9 cellular contexts compared by ENCODE assay signal in genomic region chr19:40411125-40411842, GRCh38. TPM values are rescaled to one million over a fixed set of nuclear protein-coding genes. Genes with fewer than 3 reads are reported as not detected.
DNase-seq lines count a peak whose midpoint lies in the region; ATAC-seq and TF ChIP-seq lines count a peak whose summit lies in the region.
"Had no signal": no experiment of that assay in that cellular context is flagged by ENCODE, and none has a peak within 500 bp of the region (broad histone marks: within the 10 kb centered on the region; RNA-seq: fewer than 3 reads in every experiment).

No MANE protein-coding gene starts in this region.

- H3K27ac Mint-ChIP-seq in neural crest cell (ENCODE audit: unreplicated experiment) = peak overlapping the region; percentile 92
- H3K27ac Mint-ChIP-seq in activated CD4-positive, alpha-beta T cell treated with anti-CD3 and anti-CD28 coated beads, Interleukin-2, amount 10 ng/mL, durations not matched to agents 7 days and 5 days = no peak overlapping the region
- H3K27ac Mint-ChIP-seq: activated naive CD8-positive, alpha-beta T cell had no signal

- H3K4me1 Mint-ChIP-seq in neural crest cell = peaks cover 11% of the 10 kb centered on the region
- peaks cover 16% of the 10 kb centered on the region for H3K4me1 Mint-ChIP-seq in activated CD4-positive, alpha-beta T cell treated with anti-CD3 and anti-CD28 coated beads, Interleukin-2, amount 10 ng/mL, durations not matched to agents 7 days and 5 days

- peak; percentile 18 for TF ChIP-seq POLR2A in GM18505 (IDR thresholded peaks at IDR 0.05; ENCODE audit: borderline replicate concordance, extremely low read depth, insufficient read depth, insufficient read length)

- no peaks in the 10 kb centered on the region for H3K9me3 Mint-ChIP-seq in neural crest cell
- no peaks in the 10 kb centered on the region for H3K9me3 Mint-ChIP-seq in activated CD4-positive, alpha-beta T cell treated with anti-CD3 and anti-CD28 coated beads, Interleukin-2, amount 10 ng/mL, durations not matched to agents 7 days and 5 days

- CTCF ChIA-PET in activated CD4-positive, alpha-beta T cell treated with anti-CD3 and anti-CD28 coated beads, Interleukin-2, amount 10 ng/mL, durations not matched to agents 7 days and 5 days (lab: Charles Lee) = interaction anchor here (0.8 to 3.8 kb wide), 2 partner anchors 9 to 63 kb away, joined by 3 to 19 read pairs; partner anchors contain the start of genes C19orf47 and PLD3

- no peaks in the 10 kb centered on the region for H3K36me3 Mint-ChIP-seq in neural crest cell (ENCODE audit: low read depth)
- no peaks in the 10 kb centered on the region for H3K36me3 Mint-ChIP-seq in activated CD4-positive, alpha-beta T cell treated with anti-CD3 and anti-CD28 coated beads, Interleukin-2, amount 10 ng/mL, durations not matched to agents 7 days and 5 days (ENCODE audit: low read depth)
- H3K36me3 Mint-ChIP-seq: activated naive CD8-positive, alpha-beta T cell had no signal

- H3K27me3 Mint-ChIP-seq in neural crest cell (ENCODE audit: low read depth) = no peaks in the 10 kb centered on the region
- no peaks in the 10 kb centered on the region for H3K27me3 Mint-ChIP-seq in activated CD4-positive, alpha-beta T cell treated with anti-CD3 and anti-CD28 coated beads, Interleukin-2, amount 10 ng/mL, durations not matched to agents 7 days and 5 days
- H3K27me3 Mint-ChIP-seq: activated naive CD8-positive, alpha-beta T cell had no signal

- no peak for ATAC-seq in GM18505 (IDR thresholded peaks at IDR 0.05; ENCODE audit: unreplicated experiment)
- no peak for ATAC-seq in activated CD4-positive, CD25-positive, alpha-beta regulatory T cell treated with anti-CD3 and anti-CD28 coated beads, Interleukin-2, amount 50 U/mL, for 24 hours
- no peak for ATAC-seq in GM21619 (IDR thresholded peaks at IDR 0.05; ENCODE audit: unreplicated experiment)

- H3K27ac ChIP-seq in caudate nucleus (ENCODE audit: low read depth, low read length) = peak overlapping the region; percentile 58
- H3K27ac ChIP-seq: C4-2B had no signal

- no peak overlapping the region for H3K4me3 Mint-ChIP-seq in neural crest cell
- no peak overlapping the region for H3K4me3 Mint-ChIP-seq in activated CD4-positive, alpha-beta T cell treated with anti-CD3 and anti-CD28 coated beads, Interleukin-2, amount 10 ng/mL, durations not matched to agents 7 days and 5 days
- H3K4me3 Mint-ChIP-seq: activated naive CD8-positive, alpha-beta T cell had no signal

- DNase-seq in caudate nucleus (lab: John Stamatoyannopoulos, UW) = no peak
- no peak for DNase-seq in neural crest cell (ENCODE audit: low read depth, low spot score)
- DNase-seq in activated CD4-positive, alpha-beta T cell treated with anti-CD3 and anti-CD28 coated beads, Interleukin-2, amount 10 ng/mL, durations not matched to agents 7 days and 5 days = no peak
- DNase-seq: NK-92 treated with Interleukin-12 subunit alpha and Interleukin-12 subunit beta, amount 100 ng/mL, for 24 hours had no signal

- POLR2A ChIA-PET in activated CD4-positive, alpha-beta T cell treated with anti-CD3 and anti-CD28 coated beads, Interleukin-2, amount 10 ng/mL, durations not matched to agents 7 days and 5 days (lab: Charles Lee) = no interaction called here

- no peak for TF ChIP-seq CTCF in neural crest cell (conservative IDR thresholded peaks at IDR 0.05)

RNA-seq across cellular contexts. Expression of gene PRX, which starts 1.9 kb away (rescaled TPM):
- 2.8 and 2.9 TPM in 2 replicates for total RNA-seq in neural crest cell
- under 1 TPM; 0.75 to 0.94 TPM for total RNA-seq in activated CD4-positive, alpha-beta T cell treated with anti-CD3 and anti-CD28 coated beads, Interleukin-2, amount 10 ng/mL, durations not matched to agents 7 days and 5 days

RNA-seq across cellular contexts. Expression of gene SERTAD1, which starts 14.5 kb away (rescaled TPM):
- 3.2 and 3.3 TPM in 2 replicates for total RNA-seq in neural crest cell
- 1 to 10 TPM; 6.2 to 9.7 TPM for total RNA-seq in activated CD4-positive, alpha-beta T cell treated with anti-CD3 and anti-CD28 coated beads, Interleukin-2, amount 10 ng/mL, durations not matched to agents 7 days and 5 days

RNA-seq across cellular contexts. Expression of gene HIPK4, which starts 21.3 kb away (rescaled TPM):
- total RNA-seq in neural crest cell = 0.11 and 0.30 TPM in 2 replicates
- not detected for total RNA-seq in activated CD4-positive, alpha-beta T cell treated with anti-CD3 and anti-CD28 coated beads, Interleukin-2, amount 10 ng/mL, durations not matched to agents 7 days and 5 days

RNA-seq across cellular contexts. Expression of gene SERTAD3, which starts 32.9 kb away (rescaled TPM):
- total RNA-seq in neural crest cell = 22.3 and 25.8 TPM in 2 replicates
- total RNA-seq in activated CD4-positive, alpha-beta T cell treated with anti-CD3 and anti-CD28 coated beads, Interleukin-2, amount 10 ng/mL, durations not matched to agents 7 days and 5 days = 10 to 100 TPM; 10.6 to 10.9 TPM

RNA-seq across cellular contexts. Expression of gene BLVRB, which starts 54.3 kb away (rescaled TPM):
- total RNA-seq in neural crest cell = 3.1 and 3.2 TPM in 2 replicates
- total RNA-seq in activated CD4-positive, alpha-beta T cell treated with anti-CD3 and anti-CD28 coated beads, Interleukin-2, amount 10 ng/mL, durations not matched to agents 7 days and 5 days = 10 to 100 TPM; 18.5 to 20.0 TPM
